6 cellular contexts compared by ENCODE assay signal in the genomic region with DNA sequence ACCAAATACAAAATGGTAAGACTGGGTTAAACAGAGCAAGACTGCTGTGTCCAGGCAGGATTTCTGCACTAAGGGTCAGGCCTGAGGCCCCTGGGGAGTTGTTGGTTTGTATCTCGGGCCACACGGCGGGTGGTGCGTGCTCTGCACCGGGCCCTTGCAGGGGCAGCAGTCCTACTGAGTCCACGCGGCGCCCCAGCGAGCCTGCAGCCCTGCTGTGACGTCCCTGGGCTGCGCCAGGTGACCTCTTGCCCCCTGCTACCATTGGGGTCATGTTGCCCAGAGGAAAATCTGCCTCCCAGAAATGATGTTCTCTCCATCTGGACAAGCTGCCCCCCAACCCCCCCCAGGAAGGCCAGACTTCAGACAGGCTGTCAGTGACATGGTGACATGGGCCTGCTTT.
"Had no signal": no experiment of that assay in that cellular context is flagged by ENCODE, and none has a peak within 500 bp of the region (broad histone marks: within the 10 kb centered on the region; RNA-seq: fewer than 3 reads in every experiment).

No MANE protein-coding gene starts in this region.

- H3K9me3 Mint-ChIP-seq: activated T-helper 1 cell treated with anti-CD3 and anti-CD28 coated beads, Interleukin-12 subunit alpha, Interleukin-12 subunit beta, Interleukin-2, Interleukin-4 antibody, amounts not matched to agents 30 ng/mL and 10 ng/mL and 1 ng/mL, durations not matched to agents 14 hours and 24 hours and 36 hours had no signal

- H3K27ac Mint-ChIP-seq: activated CD8-positive, alpha-beta memory T cell treated with anti-CD3 and anti-CD28 coated beads, Interleukin-2, amount 10 ng/mL, durations not matched to agents 7 days and 5 days had no signal

- H3K4me3 Mint-ChIP-seq: activated CD8-positive, alpha-beta memory T cell treated with anti-CD3 and anti-CD28 coated beads, Interleukin-2, amount 10 ng/mL, durations not matched to agents 7 days and 5 days; activated T-helper 1 cell treated with anti-CD3 and anti-CD28 coated beads, Interleukin-12 subunit alpha, Interleukin-12 subunit beta, Interleukin-2, Interleukin-4 antibody, amounts not matched to agents 30 ng/mL and 10 ng/mL and 1 ng/mL, durations not matched to agents 14 hours and 24 hours and 36 hours had no signal

- H3K27me3 Mint-ChIP-seq: activated CD8-positive, alpha-beta memory T cell treated with anti-CD3 and anti-CD28 coated beads, Interleukin-2, amount 10 ng/mL, durations not matched to agents 7 days and 5 days had no signal

- ATAC-seq: activated CD8-positive, alpha-beta memory T cell treated with anti-CD3 and anti-CD28 coated beads, Interleukin-2, amount 10 ng/mL, durations not matched to agents 7 days and 5 days had no signal

- DNase-seq: activated CD8-positive, alpha-beta memory T cell treated with anti-CD3 and anti-CD28 coated beads, Interleukin-2, amount 10 ng/mL, durations not matched to agents 7 days and 5 days; activated naive CD4-positive, alpha-beta T cell treated with Interleukin-2 at 50 U/mL for 16 hours; central memory CD4-positive, alpha-beta T cell; kidney glomerular epithelial cell; stimulated activated CD4-positive, alpha-beta T cell treated with anti-CD3 and anti-CD28 coated beads, Interleukin-2, amount 100 ng/mL, for 48 hours had no signal
